9 cellular contexts compared by ENCODE assay signal in genomic region chr11:61897387-61898246, GRCh38. TPM values are rescaled to one million over a fixed set of nuclear protein-coding genes. Genes with fewer than 3 reads are reported as not detected.
DNase-seq lines count a peak whose midpoint lies in the region; ATAC-seq, FAIRE-seq and TF ChIP-seq lines count a peak whose summit lies in the region.
"Had no signal": no experiment of that assay in that cellular context is flagged by ENCODE, and none has a peak within 500 bp of the region (broad histone marks: within the 10 kb centered on the region; RNA-seq: fewer than 3 reads in every experiment).

No MANE protein-coding gene starts in this region.

- H3K27ac Mint-ChIP-seq in activated CD4-positive, alpha-beta T cell treated with anti-CD3 and anti-CD28 coated beads for 36 hours, result no peak overlapping the region
- H3K27ac Mint-ChIP-seq: stimulated activated naive CD8-positive, alpha-beta T cell treated with anti-CD3 and anti-CD28 coated beads, Interleukin-15, Interleukin-2, amounts not matched to agents 100 ng/mL and 50 ng/mL, for 24 hours had no signal

- peak; percentile 90 for TF ChIP-seq CTCF in A549 (IDR thresholded peaks at IDR 0.05)

- no peaks in the 10 kb centered on the region for H3K9me3 ChIP-seq in A549

- H3K4me3 Mint-ChIP-seq in activated CD4-positive, alpha-beta T cell treated with anti-CD3 and anti-CD28 coated beads for 36 hours, result no peak overlapping the region
- H3K4me3 Mint-ChIP-seq: stimulated activated naive CD8-positive, alpha-beta T cell treated with anti-CD3 and anti-CD28 coated beads, Interleukin-15, Interleukin-2, amounts not matched to agents 100 ng/mL and 50 ng/mL, for 24 hours had no signal

- H3K27me3 Mint-ChIP-seq in activated CD4-positive, alpha-beta T cell treated with anti-CD3 and anti-CD28 coated beads for 36 hours, result no peaks in the 10 kb centered on the region
- H3K27me3 Mint-ChIP-seq: stimulated activated naive CD8-positive, alpha-beta T cell treated with anti-CD3 and anti-CD28 coated beads, Interleukin-15, Interleukin-2, amounts not matched to agents 100 ng/mL and 50 ng/mL, for 24 hours had no signal

- peaks cover 32% of the 10 kb centered on the region for H3K4me1 ChIP-seq in A549

- DNase-seq in A549 (ENCODE audit: low read depth in 1 of 2, low spot score in 1 of 2), result peak; percentile 72 to 91
- DNase-seq in NCI-H345 (lab: John Stamatoyannopoulos, UW), result peak; percentile 53
- peak; percentile 89 for DNase-seq in activated CD4-positive, alpha-beta T cell treated with anti-CD3 and anti-CD28 coated beads for 36 hours
- peak; percentile 66 for DNase-seq in cerebellar cortex (ENCODE audit: low spot score)
- peak; percentile 66 for DNase-seq in left lobe of liver (ENCODE audit: low spot score)
- peak; percentile 65 to 76 for DNase-seq in stimulated activated CD4-positive, alpha-beta T cell treated with anti-CD3 and anti-CD28 coated beads, Interleukin-4, amount 100 ng/mL, for 4 hours

- peak; percentile 94 to 96 for TF ChIP-seq RAD21 in A549 (conservative IDR thresholded peaks at IDR 0.05 in 1 of 2, IDR thresholded peaks at IDR 0.05 in 1 of 2)

- H3K9me3 Mint-ChIP-seq in activated CD4-positive, alpha-beta T cell treated with anti-CD3 and anti-CD28 coated beads for 36 hours (ENCODE audit: low read depth), result no peaks in the 10 kb centered on the region
- H3K9me3 Mint-ChIP-seq: stimulated activated naive CD8-positive, alpha-beta T cell treated with anti-CD3 and anti-CD28 coated beads, Interleukin-15, Interleukin-2, amounts not matched to agents 100 ng/mL and 50 ng/mL, for 24 hours had no signal

- CTCF ChIA-PET in A549 (lab: Yijun Ruan, JAX), result interaction anchor here (0.6 to 19.8 kb wide), 50 partner anchors 8 to 723 kb away, joined by 3 to 565 read pairs (median 6); partner anchors contain the start of genes BEST1, FADS3, FTH1 and RAB3IL1
- CTCF ChIA-PET in activated CD4-positive, alpha-beta T cell treated with anti-CD3 and anti-CD28 coated beads for 36 hours (lab: Charles Lee), result interaction anchor here (0.6 to 11.6 kb wide), 31 partner anchors 9 to 240 kb away, joined by 3 to 232 read pairs (median 5); partner anchors contain the start of genes BEST1, FTH1 and INCENP

- FAIRE-seq in A549 (lab: Jason Lieb, UNC), result no peak

- peak overlapping the region; percentile 66 to 82; a peak in 5 of 6 replicates for H3K27ac ChIP-seq in A549

- TF ChIP-seq POLR2A in A549 (IDR thresholded peaks at IDR 0.05; ENCODE audit: low read length), result no peak

- H3K4me3 ChIP-seq in A549, result no peak overlapping the region

- H3K36me3 Mint-ChIP-seq in activated CD4-positive, alpha-beta T cell treated with anti-CD3 and anti-CD28 coated beads for 36 hours (ENCODE audit: low read depth), result no peaks in the 10 kb centered on the region

- intact Hi-C loops in activated CD4-positive, alpha-beta T cell treated with anti-CD3 and anti-CD28 coated beads for 36 hours (cut with DNase I, micrococcal nuclease), result loop anchor here (1.0 to 5.0 kb wide), 4 partner anchors 27 to 211 kb away; partner anchors contain the start of gene FTH1 (in 1 of the 2)

- peak overlapping the region; percentile 27; the same call in 2 of the 3 replicates for H3K4me2 ChIP-seq in A549

- H3K4me1 Mint-ChIP-seq in activated CD4-positive, alpha-beta T cell treated with anti-CD3 and anti-CD28 coated beads for 36 hours, result peaks cover 3% of the 10 kb centered on the region

- POLR2A ChIA-PET in A549 (lab: Yijun Ruan, JAX), result interaction anchor here (1.1 kb wide), 1 partner anchor 50 kb away, joined by 5 read pairs; no protein-coding TSS in a partner anchor
- POLR2A ChIA-PET in activated CD4-positive, alpha-beta T cell treated with anti-CD3 and anti-CD28 coated beads for 36 hours (lab: Charles Lee), result interaction anchor here (0.5 kb wide), 1 partner anchor 208 kb away, joined by 4 read pairs; no protein-coding TSS in a partner anchor

- WGBS in A549 (ENCODE audit: missing lambda C conversion rate), result 55% methylated on average over 11 of the region's 17 CpGs

- ATAC-seq in A549 (peak; percentile 65 to 86), GM19043 (IDR thresholded peaks at IDR 0.05; ENCODE audit: low read depth, unreplicated experiment) (peak; percentile 47), left lobe of liver (peak; percentile 81), GM21367 (IDR thresholded peaks at IDR 0.05; ENCODE audit: unreplicated experiment) (no peak)
- peak; percentile 64 for ATAC-seq in activated CD4-positive, alpha-beta T cell treated with anti-CD3 and anti-CD28 coated beads for 36 hours

- TF ChIP-seq EP300 in A549 (IDR thresholded peaks at IDR 0.05), result no peak

TF ChIP-seq in A549, 52 proteins besides CTCF, POLR2A, EP300 and RAD21:
- TF ChIP-seq GATA3 (IDR thresholded peaks at IDR 0.05; ENCODE audit: borderline replicate concordance) (no peak), MYC (IDR thresholded peaks at IDR 0.05; ENCODE audit: borderline replicate concordance, low read length) (no peak), ZC3H11A (IDR thresholded peaks at IDR 0.05) (no peak), SMC3 (IDR thresholded peaks at IDR 0.05) (peak; percentile 95), JUN (IDR thresholded peaks at IDR 0.05) (no peak)
- TF ChIP-seq, protein P1, sequence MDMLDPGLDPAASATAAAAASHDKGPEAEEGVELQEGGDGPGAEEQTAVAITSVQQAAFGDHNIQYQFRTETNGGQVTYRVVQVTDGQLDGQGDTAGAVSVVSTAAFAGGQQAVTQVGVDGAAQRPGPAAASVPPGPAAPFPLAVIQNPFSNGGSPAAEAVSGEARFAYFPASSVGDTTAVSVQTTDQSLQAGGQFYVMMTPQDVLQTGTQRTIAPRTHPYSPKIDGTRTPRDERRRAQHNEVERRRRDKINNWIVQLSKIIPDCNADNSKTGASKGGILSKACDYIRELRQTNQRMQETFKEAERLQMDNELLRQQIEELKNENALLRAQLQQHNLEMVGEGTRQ (IDR thresholded peaks at IDR 0.05), result no peak

RNA-seq across cellular contexts. Expression of gene FADS3, which starts 6.3 kb away (rescaled TPM):
- polyA plus RNA-seq in A549 (2011; rRNA removed), result 17.5 and 22.3 TPM in 2 replicates
- 44.6 and 54.6 TPM in 2 replicates for polyA plus RNA-seq in A549 (2012; cell fraction: cytosol; rRNA removed)
- polyA plus RNA-seq in A549 (2012; cell fraction: nucleus; rRNA removed), result 235 and 296 TPM in 2 replicates
- 36.3 to 43.5 TPM (median 42.9 TPM) in 3 replicates for polyA plus RNA-seq in A549 (2017; fragmentation: RNase III; extraction: RNeasy Plus Mini Kit Qiagen cat#74134 plus additional on column Dnase treatment)
- 30.0 and 30.5 TPM in 2 replicates for polyA minus RNA-seq in A549 (2011; rRNA and poly(A)+ RNA removed)
- 10 to 100 TPM in 1 of 2 experiments, 1 to 10 TPM in 1; 7.2 to 10.1 TPM for total RNA-seq in activated CD4-positive, alpha-beta T cell treated with anti-CD3 and anti-CD28 coated beads for 36 hours
- total RNA-seq in left lobe of liver, result 15.0 TPM

RNA-seq across cellular contexts. Expression of gene RAB3IL1, which starts 19.7 kb away (rescaled TPM):
- polyA plus RNA-seq in A549 (2011; rRNA removed), result 3.8 and 5.8 TPM in 2 replicates
- polyA plus RNA-seq in A549 (2012; cell fraction: cytosol; rRNA removed), result 8.7 and 11.4 TPM in 2 replicates
- 10.1 and 10.9 TPM in 2 replicates for polyA plus RNA-seq in A549 (2012; cell fraction: nucleus; rRNA removed)
- 5.0 to 6.6 TPM (median 6.2 TPM) in 3 replicates for polyA plus RNA-seq in A549 (2017; fragmentation: RNase III; extraction: RNeasy Plus Mini Kit Qiagen cat#74134 plus additional on column Dnase treatment)
- polyA minus RNA-seq in A549 (2011; rRNA and poly(A)+ RNA removed), result 2.6 and 4.4 TPM in 2 replicates
- under 1 TPM in 1 of 2 experiments, not detected in 1; 0.09 TPM for total RNA-seq in activated CD4-positive, alpha-beta T cell treated with anti-CD3 and anti-CD28 coated beads for 36 hours
- 4.0 TPM for total RNA-seq in left lobe of liver

RNA-seq across cellular contexts. Expression of gene BEST1, which starts 52.5 kb away (rescaled TPM):
- 1.2 and 1.5 TPM in 2 replicates for polyA plus RNA-seq in A549 (2011; rRNA removed)
- polyA plus RNA-seq in A549 (2012; cell fraction: cytosol; rRNA removed), result 0.23 and 0.29 TPM in 2 replicates
- polyA plus RNA-seq in A549 (2012; cell fraction: nucleus; rRNA removed), result 0.22 and 0.32 TPM in 2 replicates
- 0.98 to 2.1 TPM (median 1.9 TPM) in 3 replicates for polyA plus RNA-seq in A549 (2017; fragmentation: RNase III; extraction: RNeasy Plus Mini Kit Qiagen cat#74134 plus additional on column Dnase treatment)
- polyA minus RNA-seq in A549 (2011; rRNA and poly(A)+ RNA removed), result 2.0 and 2.2 TPM in 2 replicates
- total RNA-seq in activated CD4-positive, alpha-beta T cell treated with anti-CD3 and anti-CD28 coated beads for 36 hours, result under 1 TPM; 0.37 to 0.65 TPM
- total RNA-seq in left lobe of liver, result 0.63 TPM
